Comparison of ENCODE assay signal across 23 cellular contexts in the genomic region with DNA sequence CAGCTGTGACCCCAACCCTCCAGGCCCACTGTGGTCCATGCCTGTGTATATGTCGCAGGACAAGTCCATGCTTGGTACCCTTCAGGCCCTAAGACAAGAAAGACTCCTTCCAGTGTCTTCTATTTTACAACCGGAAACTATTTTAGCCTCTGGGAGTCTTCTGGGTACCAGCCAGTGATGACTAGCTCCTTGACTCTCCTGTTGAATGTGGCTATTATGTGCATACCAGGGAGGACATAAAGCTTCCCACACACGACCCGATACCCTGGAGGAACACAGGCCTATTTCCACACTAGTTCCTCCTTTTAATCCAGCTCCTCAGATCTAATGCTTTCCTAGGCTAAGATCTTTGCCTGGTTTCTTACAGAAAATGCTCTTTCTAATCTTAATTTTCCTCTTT.
DNase-seq lines count a peak whose midpoint lies in the region; ATAC-seq, FAIRE-seq and TF ChIP-seq lines count a peak whose summit lies in the region.
"Had no signal": no experiment of that assay in that cellular context is flagged by ENCODE, and none has a peak within 500 bp of the region (broad histone marks: within the 10 kb centered on the region; RNA-seq: fewer than 3 reads in every experiment).

No MANE protein-coding gene starts in this region.

- TF ChIP-seq CTCF in BJ (IDR thresholded peaks at IDR 0.05; ENCODE audit: insufficient read depth, low read depth, low read length) (no peak), astrocyte of the spinal cord (IDR thresholded peaks at IDR 0.05; ENCODE audit: low read depth, low read length) (no peak), foreskin keratinocyte (conservative IDR thresholded peaks at IDR 0.05) (no peak)

- H3K27me3 ChIP-seq in BJ (ENCODE audit: control insufficient read depth, insufficient read depth, low read length), result no peaks in the 10 kb centered on the region
- no peaks in the 10 kb centered on the region for H3K27me3 ChIP-seq in foreskin keratinocyte

- FAIRE-seq in HTR-8/SVneo (lab: Jason Lieb, UNC), result no peak
- FAIRE-seq: H1, K562, RCC 7860 had no signal

- peak; percentile 61 for DNase-seq in BJ (ENCODE audit: low read depth)
- DNase-seq in HTR-8/SVneo (ENCODE audit: insufficient read length, low spot score), result peak; percentile 41
- peak; percentile 49 for DNase-seq in astrocyte of the spinal cord (ENCODE audit: low read depth, low spot score)
- DNase-seq in foreskin keratinocyte, result peak; percentile 63 to 80
- DNase-seq in mucosa of gallbladder (ENCODE audit: low spot score), result no peak
- no peak for DNase-seq in T-helper 1 cell
- DNase-seq: ACHN; activated CD8-positive, alpha-beta memory T cell treated with anti-CD3 and anti-CD28 coated beads, Interleukin-2, amount 10 ng/mL, durations not matched to agents 7 days and 5 days; CD8-positive, alpha-beta T cell; DND-41; hippocampal formation; islet precursor cell; NCI-H1930; NCI-H446; right cardiac atrium had no signal

- ATAC-seq in foreskin keratinocyte (peak; percentile 91), GM19324 (IDR thresholded peaks at IDR 0.05; ENCODE audit: low FRiP score, unreplicated experiment) (no peak), HG02840 (IDR thresholded peaks at IDR 0.05; ENCODE audit: low FRiP score, unreplicated experiment) (no peak)
- ATAC-seq: activated CD8-positive, alpha-beta memory T cell treated with anti-CD3 and anti-CD28 coated beads, Interleukin-2, amount 10 ng/mL, durations not matched to agents 7 days and 5 days; activated T-helper 17 cell treated with anti-CD3 and anti-CD28 coated beads, Interleukin-2, amount 50 U/mL, for 72 hours; CD8-positive, alpha-beta T cell; K562; right cardiac atrium; stimulated activated memory B cell treated with anti-CD40 and anti-IgM and Interleukin-4, amounts not matched to agents 10 μg/mL and 1 μg/mL and 100 μg/mL, for 72 hours had no signal

- POLR2A ChIA-PET in BJ (lab: Charles Lee), result no interaction called here

- CTCF ChIA-PET in BJ (lab: Yijun Ruan, JAX), result interaction anchor here (1.1 to 1.7 kb wide), 3 partner anchors 10 to 32 kb away, joined by 3 to 8 read pairs (median 3); no protein-coding TSS in a partner anchor

- peak overlapping the region; percentile 47 for H3K27ac ChIP-seq in foreskin keratinocyte

- H3K4me1 ChIP-seq in foreskin keratinocyte, result peaks cover 11% of the 10 kb centered on the region

- in situ Hi-C loops in astrocyte of the spinal cord (cut with HindIII; ENCODE audit: low sequenced_read_pairs), result no loop called here

- H3K4me3 ChIP-seq in BJ (ENCODE audit: low read depth, low read length), result no peak overlapping the region
- H3K4me3 ChIP-seq in astrocyte of the spinal cord (ENCODE audit: low read depth, low read length), result no peak overlapping the region
- H3K4me3 ChIP-seq: K562, lung had no signal

- H3K36me3 ChIP-seq in BJ (ENCODE audit: control insufficient read depth, insufficient read depth, low read length), result no peaks in the 10 kb centered on the region

Comparison
In these comparisons a context has a peak if more than half of its experiments do, and no peak if none do; other contexts are left out.
1. DNase-seq: peak in BJ (single experiment), HTR-8/SVneo (single experiment), astrocyte of the spinal cord (single experiment) and foreskin keratinocyte (2 of 2); none in mucosa of gallbladder (single experiment) and T-helper 1 cell (0 of 5).